Comparison of ENCODE assay signal across 1 cellular context in genomic region chr10:110357871-110358270, GRCh38.
TF ChIP-seq lines count a peak whose summit lies in the region.

No MANE protein-coding gene starts in this region.

TF ChIP-seq in WTC11, 78 proteins besides CTCF, POLR2A, EP300 and RAD21 (continued from another document):
- TF ChIP-seq ATF1 (CRISPR knock-in tag; IDR thresholded peaks at IDR 0.05) (no peak), OVOL2 (CRISPR knock-in tag; IDR thresholded peaks at IDR 0.05; ENCODE audit: borderline replicate concordance) (no peak), TEAD4 (CRISPR knock-in tag; IDR thresholded peaks at IDR 0.05) (no peak), ZNF138 (CRISPR knock-in tag; conservative IDR thresholded peaks at IDR 0.05) (no peak), CBFB (CRISPR knock-in tag; IDR thresholded peaks at IDR 0.05; ENCODE audit: low read depth) (no peak), E2F5 (CRISPR knock-in tag; IDR thresholded peaks at IDR 0.05) (no peak), FOXP4 (CRISPR knock-in tag; IDR thresholded peaks at IDR 0.05) (no peak)
